9 cellular contexts compared by ENCODE assay signal in genomic region chr20:57710841-57711240, GRCh38. TPM values are rescaled to one million over a fixed set of nuclear protein-coding genes. Genes with fewer than 3 reads are reported as not detected.
A peak's percentile ranks its signal among the peaks of the same experiment; 100 is the strongest.
DNase-seq lines count a peak whose midpoint lies in the region; ATAC-seq and TF ChIP-seq lines count a peak whose summit lies in the region.
"Had no signal": no experiment of that assay in that cellular context is flagged by ENCODE, and none has a peak within 500 bp of the region (broad histone marks: within the 10 kb centered on the region; RNA-seq: fewer than 3 reads in every experiment).

No MANE protein-coding gene starts in this region.

- peaks cover 8% of the 10 kb centered on the region for H3K4me1 Mint-ChIP-seq in Caco-2 (ENCODE audit: low read depth, unreplicated experiment)

- CTCF ChIA-PET in Caco-2 (lab: Charles Lee) (interaction anchor here (1.4 to 1.8 kb wide), 6 partner anchors 8 to 469 kb away, joined by 3 to 21 read pairs (median 6); no protein-coding TSS in a partner anchor), RWPE1 (lab: Yijun Ruan, JAX) (interaction anchor here (0.6 to 2.1 kb wide), 17 partner anchors 12 to 1007 kb away, joined by 3 to 14 read pairs (median 4); no protein-coding TSS in a partner anchor)

- no peak overlapping the region for H3K9ac ChIP-seq in rectal smooth muscle tissue (ENCODE audit: low read length)

- H3K4me1 ChIP-seq in Caco-2: peaks cover 4% of the 10 kb centered on the region; the same call in 1 of the 2 replicates
- H3K4me1 ChIP-seq in esophagus squamous epithelium: peaks cover 8 to 74% (median 44%) of the 10 kb centered on the region in 3 donors
- peaks cover 13% of the 10 kb centered on the region for H3K4me1 ChIP-seq in rectal smooth muscle tissue (ENCODE audit: control insufficient read depth, insufficient read depth, low read length)

- no peak for TF ChIP-seq POLR2A in esophagus squamous epithelium (IDR thresholded peaks at IDR 0.05)

- H3K36me3 ChIP-seq in Caco-2 (ENCODE audit: control insufficient read depth, insufficient read depth, low read length): no peaks in the 10 kb centered on the region
- H3K36me3 ChIP-seq in esophagus squamous epithelium: no peaks in the 10 kb centered on the region
- H3K36me3 ChIP-seq in rectal smooth muscle tissue (ENCODE audit: control insufficient read depth, insufficient read depth, low read length): no peaks in the 10 kb centered on the region

- no peak overlapping the region for H3K27ac Mint-ChIP-seq in Caco-2 (ENCODE audit: unreplicated experiment)

- intact Hi-C loops in Caco-2 (cut with micrococcal nuclease; ENCODE audit: unreplicated experiment) (loop anchor here (1.0 kb wide), 3 partner anchors 7 to 18 kb away; no protein-coding TSS in a partner anchor), esophagus squamous epithelium (cut with DNase I) (no loop called here)

- no peaks in the 10 kb centered on the region for H3K36me3 Mint-ChIP-seq in Caco-2 (ENCODE audit: insufficient read depth, unreplicated experiment)

- H3K9me3 ChIP-seq in Caco-2: no peaks in the 10 kb centered on the region
- H3K9me3 ChIP-seq in esophagus squamous epithelium: no peaks in the 10 kb centered on the region

- H3K27me3 ChIP-seq in Caco-2 (replicated peaks; ENCODE audit: control insufficient read depth, insufficient read depth, low read length) (peaks cover 2% of the 10 kb centered on the region), esophagus squamous epithelium (peaks cover 0 to 21% (median 0%) of the 10 kb centered on the region in 4 donors), rectal smooth muscle tissue (ENCODE audit: control insufficient read depth, insufficient read depth, low read length) (no peaks in the 10 kb centered on the region)

- POLR2A ChIA-PET in Caco-2 (lab: Charles Lee) (interaction anchor here (0.8 to 1.5 kb wide), 2 partner anchors 10 to 17 kb away, joined by 4 read pairs; no protein-coding TSS in a partner anchor), RWPE1 (lab: Yijun Ruan, JAX; ENCODE audit: low non-redundant PET) (interaction anchor here (1.1 to 2.7 kb wide), 3 partner anchors 12 to 38 kb away, joined by 3 to 18 read pairs (median 12); no protein-coding TSS in a partner anchor)

- H3K27ac ChIP-seq in RWPE1 (peak overlapping the region; percentile 96), esophagus squamous epithelium (peak overlapping the region; percentile 78 to 94 (median 86)), rectal smooth muscle tissue (ENCODE audit: low read depth, low read length) (no peak overlapping the region)

- ATAC-seq in HG02642 (IDR thresholded peaks at IDR 0.05; ENCODE audit: poor library complexity, unreplicated experiment) (no peak), HG03565 (IDR thresholded peaks at IDR 0.05; ENCODE audit: unreplicated experiment) (no peak)

- BruUV-seq in Caco-2 (replicated peaks; lab: Mats Ljungman, UMichigan): no TSS peak

- H3K27me3 Mint-ChIP-seq in Caco-2 (ENCODE audit: insufficient read depth, unreplicated experiment): peaks cover 23% of the 10 kb centered on the region

- H3K4me3 ChIP-seq in Caco-2 (ENCODE audit: low read depth, low read length): peak overlapping the region; percentile 59
- peak overlapping the region in 3 of 4 donors; percentile 59 to 96 (median 65) for H3K4me3 ChIP-seq in esophagus squamous epithelium
- peak overlapping the region; percentile 83 for H3K4me3 ChIP-seq in rectal smooth muscle tissue (ENCODE audit: low read length)

- H3K4me3 Mint-ChIP-seq in Caco-2 (ENCODE audit: unreplicated experiment): peak overlapping the region; percentile 70

- DNase-seq in Caco-2 (no peak), RWPE1 (ENCODE audit: low spot score) (no peak), esophagus squamous epithelium (lab: John Stamatoyannopoulos, UW) (no peak), UCSD-AML1 (lab: John Stamatoyannopoulos, UW; ENCODE audit: unreplicated experiment) (no peak), globus pallidus (ENCODE audit: low spot score) (no peak)
- DNase-seq: NCI-H1417 treated with DMSO at 0.1 percent for 48 hours had no signal

- 32 to 35% methylated on average over 6 of the region's 6 CpGs for WGBS in esophagus squamous epithelium, 2 donors

- TF ChIP-seq CTCF in Caco-2 (IDR thresholded peaks at IDR 0.05; ENCODE audit: insufficient read depth in 1 of 2, low read depth in 1 of 2, low read length in 1 of 2, severe bottlenecking in 1 of 2, unreplicated experiment in 1 of 2): no peak
- TF ChIP-seq CTCF in RWPE1 (conservative IDR thresholded peaks at IDR 0.05; ENCODE audit: low read depth): no peak
- no peak for TF ChIP-seq CTCF in esophagus squamous epithelium (IDR thresholded peaks at IDR 0.05)

- no peaks in the 10 kb centered on the region for H3K9me3 Mint-ChIP-seq in Caco-2 (ENCODE audit: unreplicated experiment)

RNA-seq across cellular contexts. Expression of gene PMEPA1, which starts 1.0 kb away (rescaled TPM):
- total RNA-seq in Caco-2 (2022) (3.3 and 3.7 TPM in 2 replicates), esophagus squamous epithelium (1 to 10 TPM in 3 of 4 donors, under 1 TPM in 1; 0.95 to 4.6 (median 2.6) TPM)
